ENCODE assay signal across 22 cellular contexts in the genomic region with DNA sequence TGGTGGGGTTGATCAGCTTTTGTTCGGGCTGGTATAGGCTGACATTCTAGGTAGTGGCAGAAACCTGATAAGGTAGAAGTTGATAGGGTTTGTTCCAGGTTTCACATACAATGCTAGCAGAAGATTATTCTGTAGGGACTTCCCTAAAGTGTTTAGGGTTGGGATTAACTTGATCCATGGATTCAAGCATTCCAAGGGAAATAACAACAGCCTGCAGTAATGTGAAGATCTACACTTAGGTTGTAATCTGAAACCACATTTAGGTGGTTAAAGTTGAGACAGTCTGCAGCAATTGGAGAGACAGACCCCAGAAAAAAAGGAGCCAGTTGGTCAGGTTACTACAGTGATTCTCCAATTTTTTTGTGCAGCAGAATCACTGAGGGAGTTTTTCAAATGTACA. TPM values are rescaled to one million over a fixed set of nuclear protein-coding genes. Genes with fewer than 3 reads are reported as not detected.
DNase-seq lines count a peak whose midpoint lies in the region; ATAC-seq, FAIRE-seq and TF ChIP-seq lines count a peak whose summit lies in the region.
"Had no signal": no experiment of that assay in that cellular context is flagged by ENCODE, and none has a peak within 500 bp of the region (broad histone marks: within the 10 kb centered on the region; RNA-seq: fewer than 3 reads in every experiment).

No MANE protein-coding gene starts in this region.

- TF ChIP-seq POLR2A in A549 (IDR thresholded peaks at IDR 0.05; ENCODE audit: low read length) (no peak), H1 (IDR thresholded peaks at IDR 0.05; ENCODE audit: control extremely low read depth in 1 of 2, low read depth in 2 of 2, low read length in 2 of 2) (no peak), spleen (IDR thresholded peaks at IDR 0.05) (no peak)

- H3K27me3 ChIP-seq in HUES64 (ENCODE audit: insufficient read depth, low read length) (no peaks in the 10 kb centered on the region), H1 (replicated peaks in 1 of 4; ENCODE audit: control insufficient read depth in 3 of 4, extremely low read depth in 1 of 4, insufficient read depth in 3 of 4, low read length in 3 of 4) (no peaks in the 10 kb centered on the region), spleen (replicated peaks in 1 of 7) (no peaks in the 10 kb centered on the region)

- H2BK12ac ChIP-seq in H1 (ENCODE audit: low read depth, low read length): no peak overlapping the region

- no peak overlapping the region for H3K18ac ChIP-seq in H1 (ENCODE audit: extremely low read depth, low read length)

- 76% methylated on average over 1 of the region's 1 CpG for WGBS in A549 (ENCODE audit: missing lambda C conversion rate)
- 76% methylated on average over 1 of the region's 1 CpG for WGBS in HUES64
- 74% methylated on average over 1 of the region's 1 CpG; no CpG with 5 or more reads in 1 of the 2 experiments for WGBS in H1 (ENCODE audit: extremely low coverage in 1 of 2, insufficient coverage in 1 of 2, insufficient read length in 1 of 2, insufficient replicate concordance in 2 of 2, low coverage in 1 of 2, low lambda C conversion rate in 2 of 2, missing lambda C conversion rate in 1 of 2), 2 experiments
- 76 to 97% (median 84%) methylated on average over 1 of the region's 1 CpG for WGBS in spleen, 5 donors

- no peaks in the 10 kb centered on the region for H3K23me2 ChIP-seq in H1 (ENCODE audit: low read depth, low read length)

- intact Hi-C loops in spleen (cut with DNase I; ENCODE audit: low total_unique reads): no loop called here

- H3K4me3 Mint-ChIP-seq in nephron progenitor cell: no peak overlapping the region

- no peaks in the 10 kb centered on the region for H3K27me3 Mint-ChIP-seq in nephron progenitor cell (ENCODE audit: low read depth, poor library complexity)

- H3K4me1 ChIP-seq in A549: peaks cover 24% of the 10 kb centered on the region
- peaks cover 22% of the 10 kb centered on the region for H3K4me1 ChIP-seq in HUES64 (ENCODE audit: insufficient read depth, low read length)
- H3K4me1 ChIP-seq in H1 (replicated peaks in 1 of 4; ENCODE audit: control insufficient read depth in 3 of 4, insufficient read depth in 4 of 4, low read length in 3 of 4): peaks cover 3 to 5% (median 4%) of the 10 kb centered on the region in 4 experiments; a peak in 5 of 7 replicates
- H3K4me1 ChIP-seq in spleen: no peaks in the 10 kb centered on the region

- H3K23ac ChIP-seq in H1 (ENCODE audit: insufficient read length): no peak overlapping the region

- H3K4me2 ChIP-seq in A549 (peak overlapping the region; percentile 49), H1 (ENCODE audit: insufficient read depth in 1 of 2, low read depth in 2 of 2, low read length in 2 of 2) (0 out of 4 replicates have a peak overlapping the region, but pooled peaks of 1 of the 2 experiments have one; percentile 3)

- H3K14ac ChIP-seq in H1 (ENCODE audit: insufficient read length): no peak overlapping the region

- H2AK5ac ChIP-seq in H1 (ENCODE audit: low read depth, low read length): no peak overlapping the region

- no peak overlapping the region for H2BK15ac ChIP-seq in H1 (ENCODE audit: low read length)

- H3K9me3 ChIP-seq in A549 (no peaks in the 10 kb centered on the region), HUES64 (ENCODE audit: insufficient read depth, low read depth, low read length) (no peaks in the 10 kb centered on the region), H1 (ENCODE audit: insufficient read depth in 2 of 2, low read depth in 1 of 2, low read length in 1 of 2) (no peaks in the 10 kb centered on the region), spleen (no peaks in the 10 kb centered on the region)

- H4K20me1 ChIP-seq in H1 (replicated peaks in 1 of 2; ENCODE audit: control insufficient read depth in 1 of 2, insufficient read depth in 2 of 2, low read length in 2 of 2): no peaks in the 10 kb centered on the region

- POLR2A ChIA-PET in A549 (lab: Yijun Ruan, JAX) (no interaction called here), H1 (lab: Charles Lee; ENCODE audit: partially characterized antibody) (no interaction called here)

- H2BK120ac ChIP-seq in H1 (replicated peaks; ENCODE audit: low read depth, low read length): no peak overlapping the region

- H3K4ac ChIP-seq in H1 (replicated peaks; ENCODE audit: insufficient read length, low read depth, low read length): no peak overlapping the region

- 0 out of 2 replicates have a peak overlapping the region, but pooled peaks have one; percentile 63 for H2AFZ ChIP-seq in H1 (ENCODE audit: low read length)

- no peak overlapping the region for H4K5ac ChIP-seq in H1 (ENCODE audit: insufficient read length, low read depth, low read length)

- H3K27ac ChIP-seq in A549: peak overlapping the region; percentile 43 to 50; a peak in 5 of 6 replicates
- H3K27ac ChIP-seq in HUES64 (ENCODE audit: low read depth, low read length): peak overlapping the region; percentile 38; the same call in 1 of the 2 replicates
- H3K27ac ChIP-seq in H1 (ENCODE audit: low read depth, low read length): no peak overlapping the region
- H3K27ac ChIP-seq in spleen: no peak overlapping the region
- H3K27ac ChIP-seq: C4-2B, SK-N-MC had no signal

- no peak overlapping the region for H4K8ac ChIP-seq in H1 (ENCODE audit: extremely low read depth, insufficient read depth, low read length)

- H2BK20ac ChIP-seq in H1 (ENCODE audit: low read length): 0 out of 2 replicates have a peak overlapping the region, but pooled peaks have one; percentile 29

- H3K4me1 Mint-ChIP-seq in nephron progenitor cell: peaks cover 28% of the 10 kb centered on the region

- CTCF ChIA-PET in A549 (lab: Yijun Ruan, JAX): interaction anchor here (1.1 kb wide), 1 partner anchor 11 kb away, joined by 3 read pairs; no protein-coding TSS in a partner anchor
- CTCF ChIA-PET in H1 (lab: Charles Lee; ENCODE audit: partially characterized antibody): interaction anchor here (1.3 kb wide), 1 partner anchor 360 kb away, joined by 3 read pairs; no protein-coding TSS in a partner anchor

- H3K9me3 Mint-ChIP-seq in nephron progenitor cell: no peaks in the 10 kb centered on the region

- H3K4me3 ChIP-seq in A549 (no peak overlapping the region), HUES64 (ENCODE audit: low read length) (no peak overlapping the region), H1 (ENCODE audit: extremely low read depth in 1 of 4, insufficient read depth in 2 of 4, low read depth in 3 of 4, low read length in 4 of 4) (no peak overlapping the region), spleen (no peak overlapping the region)
- H3K4me3 ChIP-seq: SK-N-MC had no signal

- FAIRE-seq in A549 (lab: Jason Lieb, UNC) (no peak), H1 (lab: Jason Lieb, UNC) (no peak)
- FAIRE-seq: A204.1, GM12891, GM19239 had no signal

- TF ChIP-seq CTCF in A549 (IDR thresholded peaks at IDR 0.05) (no peak), H1 (IDR thresholded peaks at IDR 0.05; ENCODE audit: control extremely low read depth in 1 of 3, insufficient read depth in 1 of 3, low read depth in 1 of 3, low read length in 3 of 3) (no peak), nephron progenitor cell (IDR thresholded peaks at IDR 0.05) (no peak), spleen (IDR thresholded peaks at IDR 0.05 in 8 of 11, conservative IDR thresholded peaks at IDR 0.05 in 3 of 11) (no peak)

- no peak overlapping the region for H2BK5ac ChIP-seq in H1 (ENCODE audit: low read depth, low read length)

- H3K36me3 Mint-ChIP-seq in nephron progenitor cell (ENCODE audit: low read depth): no peaks in the 10 kb centered on the region

- peak overlapping the region; percentile 5 for H3K27ac Mint-ChIP-seq in nephron progenitor cell

- no peaks in the 10 kb centered on the region for H3K79me2 ChIP-seq in H1 (ENCODE audit: control insufficient read depth in 1 of 2, insufficient read depth in 2 of 2, low read length in 2 of 2)

- H3K9ac ChIP-seq in HUES64 (ENCODE audit: low read depth, low read length): no peak overlapping the region
- H3K9ac ChIP-seq in H1 (replicated peaks in 1 of 4; ENCODE audit: extremely low read depth in 1 of 4, low read depth in 3 of 4, low read length in 3 of 4): no peak overlapping the region

- H4K91ac ChIP-seq in H1 (replicated peaks; ENCODE audit: insufficient read length, low read length): no peak overlapping the region

- no peak overlapping the region for H3K56ac ChIP-seq in H1 (replicated peaks; ENCODE audit: insufficient read length, low read depth, low read length)

- ATAC-seq in A549: no peak
- ATAC-seq: Panc1, Right ventricle myocardium inferior had no signal

- H3K36me3 ChIP-seq in HUES64 (ENCODE audit: insufficient read depth, low read length) (no peaks in the 10 kb centered on the region), H1 (ENCODE audit: control insufficient read depth in 2 of 4, insufficient read depth in 4 of 4, low read length in 3 of 4) (no peaks in the 10 kb centered on the region), spleen (no peaks in the 10 kb centered on the region)

- no peaks in the 10 kb centered on the region for H3K79me1 ChIP-seq in H1 (ENCODE audit: low read depth, low read length)

- TF ChIP-seq RAD21 in A549 (conservative IDR thresholded peaks at IDR 0.05 in 1 of 2, IDR thresholded peaks at IDR 0.05 in 1 of 2) (no peak), H1 (IDR thresholded peaks at IDR 0.05 in 1 of 2, conservative IDR thresholded peaks at IDR 0.05 in 1 of 2; ENCODE audit: low read depth in 2 of 2, low read length in 2 of 2) (no peak)

- TF ChIP-seq EP300 in A549 (IDR thresholded peaks at IDR 0.05) (no peak), H1 (IDR thresholded peaks at IDR 0.05; ENCODE audit: borderline replicate concordance in 1 of 2, low read depth in 2 of 2, low read length in 2 of 2) (no peak)

- DNase-seq in A549 (ENCODE audit: low read depth in 1 of 2, low spot score in 1 of 2) (no peak), H1 (ENCODE audit: low read depth in 1 of 2, low spot score in 2 of 2) (no peak), nephron progenitor cell (no peak), MV-4-11 (lab: John Stamatoyannopoulos, UW) (no peak), spleen (no peak), NCI-H2196 treated with DMSO at 0.1 percent for 48 hours (lab: John Stamatoyannopoulos, UW; ENCODE audit: unreplicated experiment) (no peak), NCI-H1436 treated with DMSO at 0.1 percent for 48 hours (lab: John Stamatoyannopoulos, UW) (no peak)
- DNase-seq: COR-L47, DMS79, GOT3, Karpas-422, NCI-H2029, NCI-H345, NCI-H774 had no signal

RNA-seq across cellular contexts. Expression of gene GJA1, which starts 56.1 kb away (rescaled TPM):
- polyA plus RNA-seq in A549 (2011; rRNA removed): 163 and 170 TPM in 2 replicates
- polyA plus RNA-seq in A549 (2012; cell fraction: cytosol; rRNA removed): 23.9 and 30.6 TPM in 2 replicates
- 26.6 and 43.0 TPM in 2 replicates for polyA plus RNA-seq in A549 (2012; cell fraction: nucleus; rRNA removed)
- polyA plus RNA-seq in A549 (2017; fragmentation: RNase III; extraction: RNeasy Plus Mini Kit Qiagen cat#74134 plus additional on column Dnase treatment): 76.7 to 88.9 TPM (median 87.4 TPM) in 3 replicates
- polyA minus RNA-seq in A549 (2011; rRNA and poly(A)+ RNA removed): 110 and 117 TPM in 2 replicates
- polyA plus RNA-seq in HUES64 (2013, experiment 1 of 2): 665 TPM
- polyA plus RNA-seq in HUES64 (2013, experiment 2 of 2): 644 TPM
- 775 and 795 TPM in 2 replicates for total RNA-seq in H1 (2021; fragmentation: NEBNext Ultra II Directional; extraction: Animal tissue kit (Norgen Biotek cat#: 25700))
- polyA plus RNA-seq in H1 (2011; rRNA removed): 289 and 468 TPM in 2 replicates
- 505 TPM for polyA plus RNA-seq in H1 (2011; cell fraction: cytosol; rRNA removed)
- 212 TPM for polyA plus RNA-seq in H1 (2011; cell fraction: nucleus; rRNA removed)
- 544 to 757 TPM (median 618 TPM) in 4 replicates for polyA plus RNA-seq in H1 (2012, experiment 1 of 2)
- 50.8 TPM for polyA plus RNA-seq in H1 (2012, experiment 2 of 2)
- polyA plus RNA-seq in H1 (2013, experiment 1 of 2): 1,264 TPM
- 1,314 TPM for polyA plus RNA-seq in H1 (2013, experiment 2 of 2)
- polyA minus RNA-seq in H1 (2011; rRNA and poly(A)+ RNA removed): 852 and 1,009 TPM in 2 replicates
- 396 TPM for polyA minus RNA-seq in H1 (2011; cell fraction: cytosol; rRNA and poly(A)+ RNA removed)
- polyA minus RNA-seq in H1 (2011; cell fraction: nucleus; rRNA and poly(A)+ RNA removed): 233 TPM
- 1 to 10 TPM; 1.3 to 8.1 (median 3.4) TPM for total RNA-seq in spleen
- polyA plus RNA-seq in spleen: 1 to 10 TPM; 1.5 to 6.5 (median 2.7) TPM

Comparison
In these comparisons a context has a peak if more than half of its experiments do, and no peak if none do; other contexts are left out.
1. H3K27ac ChIP-seq: peak in A549 (2 of 2) and HUES64 (single experiment); none in H1 (single experiment) and spleen (0 of 8).